ENCODE assay signal across 13 cellular contexts in genomic region chr1:159839135-159839849, GRCh38. TPM values are rescaled to one million over a fixed set of nuclear protein-coding genes. Genes with fewer than 3 reads are reported as not detected.
DNase-seq lines count a peak whose midpoint lies in the region; ATAC-seq and TF ChIP-seq lines count a peak whose summit lies in the region.
"Had no signal": no experiment of that assay in that cellular context is flagged by ENCODE, and none has a peak within 500 bp of the region (broad histone marks: within the 10 kb centered on the region; RNA-seq: fewer than 3 reads in every experiment).

No MANE protein-coding gene starts in this region.

- intact Hi-C loops in activated T-helper 2 cell treated with anti-CD3 and anti-CD28 coated beads, Interferon-gamma antibody, Interleukin-2, Interleukin-4, amounts not matched to agents 10 μg/mL and 5 μg/mL and 100 μg/mL, durations not matched to agents 14 hours and 24 hours and 36 hours (cut with micrococcal nuclease) = no loop called here
- intact Hi-C loops in posterior cingulate gyrus (cut with DNase I) = no loop called here

- no peaks in the 10 kb centered on the region for H3K9me3 Mint-ChIP-seq in activated T-helper 2 cell treated with anti-CD3 and anti-CD28 coated beads, Interferon-gamma antibody, Interleukin-2, Interleukin-4, amounts not matched to agents 10 μg/mL and 5 μg/mL and 100 μg/mL, durations not matched to agents 14 hours and 24 hours and 36 hours

- H3K36me3 Mint-ChIP-seq in activated T-helper 2 cell treated with anti-CD3 and anti-CD28 coated beads, Interferon-gamma antibody, Interleukin-2, Interleukin-4, amounts not matched to agents 10 μg/mL and 5 μg/mL and 100 μg/mL, durations not matched to agents 14 hours and 24 hours and 36 hours (ENCODE audit: low read depth) = no peaks in the 10 kb centered on the region

- no peaks in the 10 kb centered on the region for H3K4me1 Mint-ChIP-seq in activated T-helper 2 cell treated with anti-CD3 and anti-CD28 coated beads, Interferon-gamma antibody, Interleukin-2, Interleukin-4, amounts not matched to agents 10 μg/mL and 5 μg/mL and 100 μg/mL, durations not matched to agents 14 hours and 24 hours and 36 hours (ENCODE audit: low read depth)

- H3K27ac Mint-ChIP-seq in activated T-helper 2 cell treated with anti-CD3 and anti-CD28 coated beads, Interferon-gamma antibody, Interleukin-2, Interleukin-4, amounts not matched to agents 10 μg/mL and 5 μg/mL and 100 μg/mL, durations not matched to agents 14 hours and 24 hours and 36 hours = no peak overlapping the region

- DNase-seq in germinal center (ENCODE audit: low spot score) = peak; percentile 41
- DNase-seq in activated T-helper 2 cell treated with anti-CD3 and anti-CD28 coated beads, Interferon-gamma antibody, Interleukin-2, Interleukin-4, amounts not matched to agents 10 μg/mL and 5 μg/mL and 100 μg/mL, durations not matched to agents 14 hours and 24 hours and 36 hours (ENCODE audit: low spot score) = no peak
- DNase-seq in posterior cingulate gyrus = no peak
- DNase-seq: activated CD4-positive, CD25-positive, alpha-beta regulatory T cell; activated gamma-delta T cell; colonic mucosa; NCI-H2171 treated with DMSO at 0.1 percent for 48 hours; Right ventricle myocardium superior had no signal

- H3K4me3 Mint-ChIP-seq in activated T-helper 2 cell treated with anti-CD3 and anti-CD28 coated beads, Interferon-gamma antibody, Interleukin-2, Interleukin-4, amounts not matched to agents 10 μg/mL and 5 μg/mL and 100 μg/mL, durations not matched to agents 14 hours and 24 hours and 36 hours (ENCODE audit: low read depth) = no peak overlapping the region

- ATAC-seq in GM18873 (IDR thresholded peaks at IDR 0.05; ENCODE audit: low FRiP score, unreplicated experiment) = peak; percentile 35
- peak; percentile 80 for ATAC-seq in GM21515 (IDR thresholded peaks at IDR 0.05; ENCODE audit: unreplicated experiment)
- ATAC-seq in HG03066 (IDR thresholded peaks at IDR 0.05; ENCODE audit: low read depth, unreplicated experiment) = peak; percentile 60
- ATAC-seq in SK-N-SH treated with all-trans-retinoic acid at 6 μM for 48 hours = no peak
- ATAC-seq: gastroesophageal sphincter had no signal

- H3K27me3 Mint-ChIP-seq in activated T-helper 2 cell treated with anti-CD3 and anti-CD28 coated beads, Interferon-gamma antibody, Interleukin-2, Interleukin-4, amounts not matched to agents 10 μg/mL and 5 μg/mL and 100 μg/mL, durations not matched to agents 14 hours and 24 hours and 36 hours (ENCODE audit: low read depth) = peaks cover 7% of the 10 kb centered on the region

TF ChIP-seq in SK-N-SH treated with all-trans-retinoic acid at 6 μM for 48 hours, 23 proteins besides CTCF, POLR2A, EP300 and RAD21:
- TF ChIP-seq CSRNP3 (CRISPR knock-in tag; IDR thresholded peaks at IDR 0.05) (no peak), OSR1 (CRISPR knock-in tag; IDR thresholded peaks at IDR 0.05) (no peak), BACH2 (CRISPR knock-in tag; IDR thresholded peaks at IDR 0.05; ENCODE audit: borderline replicate concordance) (no peak), GLIS3 (CRISPR knock-in tag; IDR thresholded peaks at IDR 0.05) (no peak), TOX (CRISPR knock-in tag; IDR thresholded peaks at IDR 0.05; ENCODE audit: borderline replicate concordance) (no peak), ZFP30 (CRISPR knock-in tag; IDR thresholded peaks at IDR 0.05) (no peak)

RNA-seq across cellular contexts. Expression of gene SLAMF8, which starts 12.6 kb away (rescaled TPM):
- 0.34 and 0.71 TPM in 2 replicates for total RNA-seq in activated T-helper 2 cell treated with anti-CD3 and anti-CD28 coated beads, Interferon-gamma antibody, Interleukin-2, Interleukin-4, amounts not matched to agents 10 μg/mL and 5 μg/mL and 100 μg/mL, durations not matched to agents 14 hours and 24 hours and 36 hours

RNA-seq across cellular contexts. Expression of gene VSIG8, which starts 23.2 kb away (rescaled TPM):
- total RNA-seq in activated T-helper 2 cell treated with anti-CD3 and anti-CD28 coated beads, Interferon-gamma antibody, Interleukin-2, Interleukin-4, amounts not matched to agents 10 μg/mL and 5 μg/mL and 100 μg/mL, durations not matched to agents 14 hours and 24 hours and 36 hours = not detected in 2 replicates
- total RNA-seq: colonic mucosa, gastroesophageal sphincter, Right ventricle myocardium superior had no signal

RNA-seq across cellular contexts. Expression of gene FCRL6, which starts 37.1 kb away (rescaled TPM):
- not detected in 2 replicates for total RNA-seq in activated T-helper 2 cell treated with anti-CD3 and anti-CD28 coated beads, Interferon-gamma antibody, Interleukin-2, Interleukin-4, amounts not matched to agents 10 μg/mL and 5 μg/mL and 100 μg/mL, durations not matched to agents 14 hours and 24 hours and 36 hours
- total RNA-seq: colonic mucosa had no signal

RNA-seq across cellular contexts. Expression of gene DUSP23, which starts 58.5 kb away (rescaled TPM):
- total RNA-seq in activated T-helper 2 cell treated with anti-CD3 and anti-CD28 coated beads, Interferon-gamma antibody, Interleukin-2, Interleukin-4, amounts not matched to agents 10 μg/mL and 5 μg/mL and 100 μg/mL, durations not matched to agents 14 hours and 24 hours and 36 hours = 26.2 and 32.6 TPM in 2 replicates
